15 cellular contexts compared by ENCODE assay signal in genomic region chr2:147547425-147547824, GRCh38.
DNase-seq lines count a peak whose midpoint lies in the region; TF ChIP-seq lines count a peak whose summit lies in the region.
"Had no signal": no experiment of that assay in that cellular context is flagged by ENCODE, and none has a peak within 500 bp of the region (broad histone marks: within the 10 kb centered on the region; RNA-seq: fewer than 3 reads in every experiment).

No MANE protein-coding gene starts in this region.

- peaks cover 16% of the 10 kb centered on the region for H3K27me3 Mint-ChIP-seq in type B pancreatic cell
- H3K27me3 Mint-ChIP-seq: B cell; CD4-positive, alpha-beta T cell had no signal

- H3K4me3 ChIP-seq in fibroblast of the aortic adventitia (ENCODE audit: low read depth, low read length) (no peak overlapping the region), esophagus squamous epithelium (no peak overlapping the region), tibial nerve (no peak overlapping the region)
- H3K4me3 ChIP-seq: A549, HAP-1 had no signal

- H3K9me3 ChIP-seq in esophagus squamous epithelium = no peaks in the 10 kb centered on the region
- no peaks in the 10 kb centered on the region for H3K9me3 ChIP-seq in tibial nerve
- H3K9me3 ChIP-seq: A549, HAP-1 had no signal

- TF ChIP-seq EP300 in tibial nerve (IDR thresholded peaks at IDR 0.05) = no peak

- H3K27me3 ChIP-seq in esophagus squamous epithelium (no peaks in the 10 kb centered on the region), tibial nerve (no peaks in the 10 kb centered on the region)

- H3K9me3 Mint-ChIP-seq in type B pancreatic cell = peaks cover 4% of the 10 kb centered on the region

- H3K4me1 Mint-ChIP-seq in type B pancreatic cell (ENCODE audit: unreplicated experiment) = no peaks in the 10 kb centered on the region
- H3K4me1 Mint-ChIP-seq: B cell had no signal

- H3K4me1 ChIP-seq in esophagus squamous epithelium (no peaks in the 10 kb centered on the region), tibial nerve (no peaks in the 10 kb centered on the region)
- H3K4me1 ChIP-seq: A549, HAP-1 had no signal

- H3K4me3 Mint-ChIP-seq in type B pancreatic cell = no peak overlapping the region
- H3K4me3 Mint-ChIP-seq: B cell; CD4-positive, alpha-beta T cell; HFFc6 had no signal

- TF ChIP-seq POLR2A in esophagus squamous epithelium (IDR thresholded peaks at IDR 0.05) (no peak), tibial nerve (IDR thresholded peaks at IDR 0.05) (no peak)

- H3K27ac Mint-ChIP-seq in type B pancreatic cell = no peak overlapping the region
- H3K27ac Mint-ChIP-seq: B cell; CD4-positive, alpha-beta T cell; HFFc6 had no signal

- intact Hi-C loops in esophagus squamous epithelium (cut with DNase I) = loop anchor here (10.0 kb wide), 1 partner anchor 73 kb away; no protein-coding TSS in a partner anchor

- H3K27ac ChIP-seq in esophagus squamous epithelium (no peak overlapping the region), tibial nerve (no peak overlapping the region)
- H3K27ac ChIP-seq: A549 had no signal

- TF ChIP-seq CTCF in fibroblast of the aortic adventitia (IDR thresholded peaks at IDR 0.05; ENCODE audit: insufficient read depth, low read length) = no peak
- no peak for TF ChIP-seq CTCF in esophagus squamous epithelium (IDR thresholded peaks at IDR 0.05)
- TF ChIP-seq CTCF in tibial nerve (IDR thresholded peaks at IDR 0.05) = no peak
- TF ChIP-seq CTCF in type B pancreatic cell (conservative IDR thresholded peaks at IDR 0.05) = no peak

- 67 to 85% methylated on average over 1 of the region's 1 CpG for WGBS in esophagus squamous epithelium, 2 donors
- WGBS in tibial nerve, 2 donors = 75 to 84% methylated on average over 1 of the region's 1 CpG

- H3K36me3 ChIP-seq in esophagus squamous epithelium (no peaks in the 10 kb centered on the region), tibial nerve (no peaks in the 10 kb centered on the region)
- H3K36me3 ChIP-seq: HAP-1 had no signal

- H3K36me3 Mint-ChIP-seq in type B pancreatic cell = no peaks in the 10 kb centered on the region

- DNase-seq in GM03348 (ENCODE audit: low spot score) (peak; percentile 57), amniotic epithelial cell (ENCODE audit: low read depth) (peak; percentile 36), fibroblast of the aortic adventitia (ENCODE audit: low read depth) (peak; percentile 40), esophagus squamous epithelium (lab: John Stamatoyannopoulos, UW) (no peak), tibial nerve (ENCODE audit: low spot score in 2 of 2) (no peak), type B pancreatic cell (ENCODE audit: extremely low spot score, unreplicated experiment) (no peak), glomerular visceral epithelial cell (ENCODE audit: extremely low spot score) (no peak)
- DNase-seq: C1 segment of cervical spinal cord; Calu3; CD4-positive, alpha-beta T cell; DMS 273 treated with DMSO at 0.1 percent for 48 hours; HFFc6 had no signal

Comparison
In these comparisons a context has a peak if more than half of its experiments do, and no peak if none do; other contexts are left out.
1. DNase-seq: peak in GM03348 (single experiment), amniotic epithelial cell (single experiment) and fibroblast of the aortic adventitia (single experiment); none in esophagus squamous epithelium (single experiment), tibial nerve (0 of 2), type B pancreatic cell (single experiment) and glomerular visceral epithelial cell (single experiment).